In the genomic region with DNA sequence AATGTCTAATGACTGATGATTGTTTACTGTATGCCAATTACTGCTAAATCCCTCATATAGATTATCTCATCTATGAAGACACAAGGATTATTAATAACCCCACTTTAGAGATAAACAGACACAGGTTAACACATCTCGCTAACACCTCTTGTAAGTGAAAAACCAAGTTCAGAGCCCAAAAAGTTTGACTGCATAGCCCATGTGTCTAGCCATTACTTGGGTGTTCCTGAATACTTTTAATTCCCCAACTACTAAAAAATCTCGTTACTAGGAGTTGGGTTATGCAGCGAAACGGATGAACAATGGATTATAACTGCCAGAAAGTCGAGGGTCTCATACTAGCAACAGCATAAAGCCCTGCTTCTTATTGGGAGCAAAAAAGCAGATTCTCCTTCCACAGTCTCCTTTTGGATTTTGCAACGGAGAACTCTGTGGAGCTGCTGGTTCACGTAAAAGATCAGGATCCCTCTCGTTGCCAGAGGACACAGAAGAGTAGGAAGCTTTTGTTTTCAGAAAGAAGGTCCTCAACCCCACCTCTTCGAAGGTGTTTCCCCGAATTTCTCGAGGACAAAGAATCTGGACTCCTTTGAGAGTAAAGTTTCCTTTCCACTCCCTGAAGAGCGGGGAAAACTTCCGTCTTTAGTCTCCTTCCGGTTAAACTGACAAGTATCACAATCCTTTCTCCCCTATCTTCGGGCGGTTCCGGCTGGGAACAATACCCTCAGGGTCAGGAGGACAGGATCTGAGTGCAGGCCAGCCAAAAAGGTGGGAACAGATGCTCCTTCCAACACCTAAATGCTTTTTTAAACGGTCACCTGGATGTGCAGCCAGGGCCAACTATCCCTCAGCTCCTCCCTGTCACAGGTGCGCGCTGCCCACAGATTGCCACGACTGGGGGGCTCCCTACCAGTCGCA, we compare ENCODE assay signal across 8 cellular contexts. TPM values are rescaled to one million over a fixed set of nuclear protein-coding genes. Genes with fewer than 3 reads are reported as not detected.
DNase-seq lines count a peak whose midpoint lies in the region; ATAC-seq, FAIRE-seq and TF ChIP-seq lines count a peak whose summit lies in the region.

No MANE protein-coding gene starts in this region.

- peak overlapping the region; percentile 52 for H3K56ac ChIP-seq in H1 (replicated peaks; ENCODE audit: insufficient read length, low read depth, low read length)

- POLR2A ChIA-PET in H1 (lab: Charles Lee; ENCODE audit: partially characterized antibody) = interaction anchor here (0.9 to 6.7 kb wide), 15 partner anchors 9 to 106 kb away, joined by 3 to 144 read pairs (median 5); partner anchors contain the start of genes CTR9 and EIF4G2

- peak; percentile 4 for ATAC-seq in GM21367 (IDR thresholded peaks at IDR 0.05; ENCODE audit: unreplicated experiment)
- peak; percentile 5 for ATAC-seq in HG03575 (IDR thresholded peaks at IDR 0.05; ENCODE audit: extremely low read depth, insufficient number of reproducible peaks, low FRiP score, unreplicated experiment)
- ATAC-seq in SK-N-SH treated with all-trans-retinoic acid at 6 μM for 48 hours = peak; percentile 24

- DNase-seq in NCI-H345 (lab: John Stamatoyannopoulos, UW) = peak; percentile 53
- DNase-seq in NCI-H345 treated with DMSO at 0.1 percent for 48 hours (lab: John Stamatoyannopoulos, UW; ENCODE audit: unreplicated experiment) = no peak
- DNase-seq in H1 (ENCODE audit: low read depth in 1 of 2, low spot score in 2 of 2) = no peak
- peak; percentile 62 for DNase-seq in medulla oblongata (ENCODE audit: extremely low spot score)
- peak in 1 of 2 donors; percentile 40 for DNase-seq in tibial nerve (ENCODE audit: low spot score in 2 of 2)

- H3K4me3 ChIP-seq in H1 (ENCODE audit: extremely low read depth in 1 of 4, insufficient read depth in 2 of 4, low read depth in 3 of 4, low read length in 4 of 4) = peak overlapping the region; percentile 91 to 98 (median 95)
- H3K4me3 ChIP-seq in tibial nerve = peak overlapping the region; percentile 77 to 93 (median 81)

- H3K4me2 ChIP-seq in H1 (ENCODE audit: insufficient read depth in 1 of 2, low read depth in 2 of 2, low read length in 2 of 2) = peak overlapping the region; percentile 73 to 89

- H3K4ac ChIP-seq in H1 (replicated peaks; ENCODE audit: insufficient read length, low read depth, low read length) = peak overlapping the region; percentile 73

- peak overlapping the region; percentile 72; the same call in 1 of the 2 replicates for H2BK12ac ChIP-seq in H1 (ENCODE audit: low read depth, low read length)

- no peak for TF ChIP-seq EP300 in H1 (IDR thresholded peaks at IDR 0.05; ENCODE audit: borderline replicate concordance in 1 of 2, low read depth in 2 of 2, low read length in 2 of 2)
- no peak for TF ChIP-seq EP300 in tibial nerve (IDR thresholded peaks at IDR 0.05)

- no peak for TF ChIP-seq RAD21 in H1 (IDR thresholded peaks at IDR 0.05 in 1 of 2, conservative IDR thresholded peaks at IDR 0.05 in 1 of 2; ENCODE audit: low read depth in 2 of 2, low read length in 2 of 2)

- peak overlapping the region; percentile 58 for H4K91ac ChIP-seq in H1 (replicated peaks; ENCODE audit: insufficient read length, low read length)

- peaks cover 7% of the 10 kb centered on the region for H3K23me2 ChIP-seq in H1 (ENCODE audit: low read depth, low read length)

- H3K23ac ChIP-seq in H1 (ENCODE audit: insufficient read length) = no peak overlapping the region

- H3K9ac ChIP-seq in H1 (replicated peaks in 1 of 4; ENCODE audit: extremely low read depth in 1 of 4, low read depth in 3 of 4, low read length in 3 of 4) = peak overlapping the region; percentile 58 to 97 (median 88)

- WGBS in H1 (ENCODE audit: extremely low coverage in 1 of 2, insufficient coverage in 1 of 2, insufficient read length in 1 of 2, insufficient replicate concordance in 2 of 2, low coverage in 1 of 2, low lambda C conversion rate in 2 of 2, missing lambda C conversion rate in 1 of 2), 2 experiments = 7% methylated on average over 22 of the region's 22 CpGs; no CpG with 5 or more reads in 1 of the 2 experiments
- WGBS in tibial nerve, 2 donors = 2% methylated on average over 22 of the region's 22 CpGs

- H2BK120ac ChIP-seq in H1 (replicated peaks; ENCODE audit: low read depth, low read length) = no peak overlapping the region

- TF ChIP-seq POLR2A in H1 (IDR thresholded peaks at IDR 0.05; ENCODE audit: control extremely low read depth in 1 of 2, low read depth in 2 of 2, low read length in 2 of 2) (peak in 1 of 2 experiments; percentile 59; a peak in 1 of 3 replicates), tibial nerve (IDR thresholded peaks at IDR 0.05) (no peak)

- H3K4me1 ChIP-seq in H1 (replicated peaks in 1 of 4; ENCODE audit: control insufficient read depth in 3 of 4, insufficient read depth in 4 of 4, low read length in 3 of 4) (peaks cover 0 to 8% (median 2%) of the 10 kb centered on the region in 4 experiments; a peak in 3 of 7 replicates), tibial nerve (peaks cover 0 to 40% (median 16%) of the 10 kb centered on the region in 4 donors)

- H4K20me1 ChIP-seq in H1 (replicated peaks in 1 of 2; ENCODE audit: control insufficient read depth in 1 of 2, insufficient read depth in 2 of 2, low read length in 2 of 2) = peaks cover 0 to 6% of the 10 kb centered on the region in 2 experiments

- peak overlapping the region; percentile 91 for H2BK5ac ChIP-seq in H1 (ENCODE audit: low read depth, low read length)

- H3K27ac ChIP-seq in H1 (ENCODE audit: low read depth, low read length) (peak overlapping the region; percentile 88), tibial nerve (peak overlapping the region; percentile 89 to 100 (median 96))

- CTCF ChIA-PET in H1 (lab: Charles Lee; ENCODE audit: partially characterized antibody) = interaction anchor here (0.5 to 1.9 kb wide), 2 partner anchors 9 to 48 kb away, joined by 4 to 10 read pairs; no protein-coding TSS in a partner anchor

- no peak overlapping the region for H2BK20ac ChIP-seq in H1 (ENCODE audit: low read length)

- no peaks in the 10 kb centered on the region; the same call in 1 of the 2 replicates for H3K79me1 ChIP-seq in H1 (ENCODE audit: low read depth, low read length)

- TF ChIP-seq CTCF in H1 (IDR thresholded peaks at IDR 0.05; ENCODE audit: control extremely low read depth in 1 of 3, insufficient read depth in 1 of 3, low read depth in 1 of 3, low read length in 3 of 3) (no peak), tibial nerve (IDR thresholded peaks at IDR 0.05) (no peak)

- H3K36me3 ChIP-seq in H1 (ENCODE audit: control insufficient read depth in 2 of 4, insufficient read depth in 4 of 4, low read length in 3 of 4) = peaks cover 9 to 39% (median 26%) of the 10 kb centered on the region in 4 experiments
- H3K36me3 ChIP-seq in tibial nerve = peaks cover 0 to 36% (median 0%) of the 10 kb centered on the region in 3 donors

- no peak overlapping the region for H3K14ac ChIP-seq in H1 (ENCODE audit: insufficient read length)

- peak overlapping the region; percentile 56; the same call in 1 of the 2 replicates for H2AK5ac ChIP-seq in H1 (ENCODE audit: low read depth, low read length)

- peak overlapping the region; percentile 32; the same call in 1 of the 2 replicates for H2BK15ac ChIP-seq in H1 (ENCODE audit: low read length)

- peak overlapping the region; percentile 84 for H4K5ac ChIP-seq in H1 (ENCODE audit: insufficient read length, low read depth, low read length)

- peak overlapping the region; percentile 95 for H3K18ac ChIP-seq in H1 (ENCODE audit: extremely low read depth, low read length)

- H3K27me3 ChIP-seq in H1 (replicated peaks in 1 of 4; ENCODE audit: control insufficient read depth in 3 of 4, extremely low read depth in 1 of 4, insufficient read depth in 3 of 4, low read length in 3 of 4) (no peaks in the 10 kb centered on the region), tibial nerve (no peaks in the 10 kb centered on the region)

- H3K9me3 ChIP-seq in H1 (ENCODE audit: insufficient read depth in 2 of 2, low read depth in 1 of 2, low read length in 1 of 2) (no peaks in the 10 kb centered on the region), tibial nerve (no peaks in the 10 kb centered on the region)

- peak overlapping the region; percentile 45; the same call in 1 of the 2 replicates for H2AFZ ChIP-seq in H1 (ENCODE audit: low read length)

- FAIRE-seq in H1 (lab: Jason Lieb, UNC) = no peak

- peaks cover 7 to 37% of the 10 kb centered on the region in 2 experiments for H3K79me2 ChIP-seq in H1 (ENCODE audit: control insufficient read depth in 1 of 2, insufficient read depth in 2 of 2, low read length in 2 of 2)

- H4K8ac ChIP-seq in H1 (ENCODE audit: extremely low read depth, insufficient read depth, low read length) = peak overlapping the region; percentile 97; the same call in 1 of the 2 replicates

TF ChIP-seq in SK-N-SH treated with all-trans-retinoic acid at 6 μM for 48 hours, 23 proteins besides CTCF, POLR2A, EP300 and RAD21 (continues in another document):
- TF ChIP-seq RARB (CRISPR knock-in tag; IDR thresholded peaks at IDR 0.05) (no peak), SNAI2 (CRISPR knock-in tag; IDR thresholded peaks at IDR 0.05) (no peak), ZNF8 (CRISPR knock-in tag; IDR thresholded peaks at IDR 0.05) (no peak), CSDC2 (CRISPR knock-in tag; IDR thresholded peaks at IDR 0.05) (no peak)

TF ChIP-seq in H1, 55 proteins besides CTCF, POLR2A, EP300 and RAD21 (continues in another document):
- TF ChIP-seq RFX5 (IDR thresholded peaks at IDR 0.05; ENCODE audit: borderline replicate concordance, low read depth, low read length) (no peak), GTF2F1 (IDR thresholded peaks at IDR 0.05; ENCODE audit: borderline replicate concordance, low read depth, low read length) (no peak)

RNA-seq across cellular contexts. Expression of gene ZBED5, which starts 0.9 kb away (rescaled TPM):
- total RNA-seq in H1 (2021; fragmentation: NEBNext Ultra II Directional; extraction: Animal tissue kit (Norgen Biotek cat#: 25700)) = 48.7 and 54.2 TPM in 2 replicates
- 47.9 and 94.7 TPM in 2 replicates for polyA plus RNA-seq in H1 (2011; rRNA removed)
- polyA plus RNA-seq in H1 (2011; cell fraction: cytosol; rRNA removed) = 39.7 TPM
- polyA plus RNA-seq in H1 (2011; cell fraction: nucleus; rRNA removed) = 31.1 TPM
- 28.8 to 48.3 TPM (median 33.8 TPM) in 4 replicates for polyA plus RNA-seq in H1 (2012, experiment 1 of 2)
- polyA plus RNA-seq in H1 (2012, experiment 2 of 2) = 4.4 TPM
- polyA plus RNA-seq in H1 (2013, experiment 1 of 2) = 43.7 TPM
- 43.6 TPM for polyA plus RNA-seq in H1 (2013, experiment 2 of 2)
- 147 and 161 TPM in 2 replicates for polyA minus RNA-seq in H1 (2011; rRNA and poly(A)+ RNA removed)
- 66.1 TPM for polyA minus RNA-seq in H1 (2011; cell fraction: cytosol; rRNA and poly(A)+ RNA removed)
- polyA minus RNA-seq in H1 (2011; cell fraction: nucleus; rRNA and poly(A)+ RNA removed) = 120 TPM
- 10 to 100 TPM; 26.2 to 35.2 (median 34.7) TPM for total RNA-seq in tibial nerve

RNA-seq across cellular contexts. Expression of gene EIF4G2, which starts 48.2 kb away (rescaled TPM):
- total RNA-seq in H1 (2021; fragmentation: NEBNext Ultra II Directional; extraction: Animal tissue kit (Norgen Biotek cat#: 25700)) = 949 and 964 TPM in 2 replicates
- 294 and 438 TPM in 2 replicates for polyA plus RNA-seq in H1 (2011; rRNA removed)
- 322 TPM for polyA plus RNA-seq in H1 (2011; cell fraction: cytosol; rRNA removed)
- polyA plus RNA-seq in H1 (2011; cell fraction: nucleus; rRNA removed) = 225 TPM
- 373 to 661 TPM (median 472 TPM) in 4 replicates for polyA plus RNA-seq in H1 (2012, experiment 1 of 2)
- 112 TPM for polyA plus RNA-seq in H1 (2012, experiment 2 of 2)
- 552 TPM for polyA plus RNA-seq in H1 (2013, experiment 1 of 2)
- polyA plus RNA-seq in H1 (2013, experiment 2 of 2) = 567 TPM
- 536 and 706 TPM in 2 replicates for polyA minus RNA-seq in H1 (2011; rRNA and poly(A)+ RNA removed)
- 890 TPM for polyA minus RNA-seq in H1 (2011; cell fraction: cytosol; rRNA and poly(A)+ RNA removed)
- 471 TPM for polyA minus RNA-seq in H1 (2011; cell fraction: nucleus; rRNA and poly(A)+ RNA removed)
- total RNA-seq in tibial nerve = 100 to 1,000 TPM; 218 to 274 (median 249) TPM

Comparison
In these comparisons a context has a peak if more than half of its experiments do, and no peak if none do; other contexts are left out.
1. DNase-seq: peak in NCI-H345 (single experiment) and medulla oblongata (single experiment); none in NCI-H345 treated with DMSO at 0.1 percent for 48 hours (single experiment) and H1 (0 of 2).
2. Peak in every context shown above with its lines, with median percentiles within 50 percentile points of each other: ATAC-seq.